24 cellular contexts compared by ENCODE assay signal in the genomic region with DNA sequence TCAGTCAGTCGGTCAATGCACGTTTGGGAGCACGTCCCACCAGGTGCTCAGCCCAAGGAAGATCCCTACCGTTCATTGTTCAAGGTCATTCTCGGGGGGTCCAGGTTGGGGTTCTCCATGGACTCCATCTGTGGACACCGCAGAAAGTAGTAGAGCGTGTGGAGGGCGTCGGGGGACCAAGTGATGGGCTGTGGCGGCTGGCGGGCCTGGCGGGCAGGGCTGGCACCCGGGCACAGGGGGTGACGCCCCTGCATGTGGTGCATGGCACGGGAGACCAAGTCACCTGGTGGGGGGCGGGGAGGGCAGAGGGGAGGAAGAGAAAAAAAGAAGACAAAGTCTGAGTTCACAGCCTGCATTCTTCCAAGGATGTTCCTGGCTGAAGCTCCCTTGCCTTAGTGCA.
"Had no signal": no experiment of that assay in that cellular context is flagged by ENCODE, and none has a peak within 500 bp of the region (broad histone marks: within the 10 kb centered on the region; RNA-seq: fewer than 3 reads in every experiment).

No MANE protein-coding gene starts in this region.

- H3K4me1 Mint-ChIP-seq: memory B cell had no signal

- DNase-seq: dermis blood vessel endothelial cell; dorsolateral prefrontal cortex; effector CD4-positive, alpha-beta T cell; effector memory CD4-positive, alpha-beta T cell; erythroblast; esophagus squamous epithelium; foreskin fibroblast; foreskin melanocyte; gastrocnemius medialis; glutamatergic neuron; heart right ventricle; hypothalamus; immature natural killer cell; islet precursor cell; kidney; kidney glomerular epithelial cell; left colon; left ventricle myocardium inferior; mammary epithelial cell; mesendoderm; midbrain had no signal

- H3K27me3 Mint-ChIP-seq: memory B cell had no signal

- ATAC-seq: esophagus mucosa, gastrocnemius medialis, heart right ventricle, left colon, left lobe of liver had no signal

- H3K36me3 Mint-ChIP-seq: immature natural killer cell, memory B cell had no signal

- H3K4me3 Mint-ChIP-seq: memory B cell had no signal

- H3K9me3 Mint-ChIP-seq: immature natural killer cell, memory B cell had no signal

- H3K27ac Mint-ChIP-seq: memory B cell had no signal
